20 cellular contexts compared by ENCODE assay signal in genomic region chr2:113171359-113172075, GRCh38. TPM values are rescaled to one million over a fixed set of nuclear protein-coding genes. Genes with fewer than 3 reads are reported as not detected.
A peak's percentile ranks its signal among the peaks of the same experiment; 100 is the strongest.
DNase-seq lines count a peak whose midpoint lies in the region; ATAC-seq and TF ChIP-seq lines count a peak whose summit lies in the region.
"Had no signal": no experiment of that assay in that cellular context is flagged by ENCODE, and none has a peak within 500 bp of the region (broad histone marks: within the 10 kb centered on the region; RNA-seq: fewer than 3 reads in every experiment).

No MANE protein-coding gene starts in this region.

- peak overlapping the region; percentile 46 for H3K4me3 Mint-ChIP-seq in T-helper 2 cell treated with Interferon-gamma antibody and Interleukin-4, amounts not matched to agents 5 μg/mL and 100 μg/mL, for 36 hours
- H3K4me3 Mint-ChIP-seq in activated T-helper 2 cell treated with anti-CD3 and anti-CD28 coated beads, Interferon-gamma antibody, Interleukin-2, Interleukin-4, amounts not matched to agents 10 μg/mL and 5 μg/mL and 100 μg/mL, durations not matched to agents 14 hours and 24 hours and 36 hours (ENCODE audit: low read depth), result no peak overlapping the region
- peak overlapping the region; percentile 41 to 92 (median 62) for H3K4me3 Mint-ChIP-seq in naive B cell
- H3K4me3 Mint-ChIP-seq in mesothelial cell of epicardium, result no peak overlapping the region

- H3K27me3 Mint-ChIP-seq in T-helper 2 cell treated with Interferon-gamma antibody and Interleukin-4, amounts not matched to agents 5 μg/mL and 100 μg/mL, for 36 hours (ENCODE audit: low read depth), result no peaks in the 10 kb centered on the region
- no peaks in the 10 kb centered on the region for H3K27me3 Mint-ChIP-seq in activated T-helper 2 cell treated with anti-CD3 and anti-CD28 coated beads, Interferon-gamma antibody, Interleukin-2, Interleukin-4, amounts not matched to agents 10 μg/mL and 5 μg/mL and 100 μg/mL, durations not matched to agents 14 hours and 24 hours and 36 hours (ENCODE audit: low read depth)
- no peaks in the 10 kb centered on the region for H3K27me3 Mint-ChIP-seq in naive B cell
- no peaks in the 10 kb centered on the region for H3K27me3 Mint-ChIP-seq in mesothelial cell of epicardium (ENCODE audit: low read depth)

- H3K4me2 ChIP-seq in HCT116 (ENCODE audit: low read length), result no peak overlapping the region
- H3K4me2 ChIP-seq: hepatocyte had no signal

- TF ChIP-seq POLR2A in HCT116 (IDR thresholded peaks at IDR 0.05; ENCODE audit: borderline replicate concordance, extremely low read depth, insufficient read depth, insufficient read length) (no peak), transverse colon (IDR thresholded peaks at IDR 0.05) (no peak)

- H3K9me3 Mint-ChIP-seq in T-helper 2 cell treated with Interferon-gamma antibody and Interleukin-4, amounts not matched to agents 5 μg/mL and 100 μg/mL, for 36 hours, result peaks cover 5% of the 10 kb centered on the region
- peaks cover 9% of the 10 kb centered on the region for H3K9me3 Mint-ChIP-seq in activated T-helper 2 cell treated with anti-CD3 and anti-CD28 coated beads, Interferon-gamma antibody, Interleukin-2, Interleukin-4, amounts not matched to agents 10 μg/mL and 5 μg/mL and 100 μg/mL, durations not matched to agents 14 hours and 24 hours and 36 hours
- H3K9me3 Mint-ChIP-seq in naive B cell (peaks cover 0 to 4% (median 0%) of the 10 kb centered on the region in 7 donors), mesothelial cell of epicardium (peaks cover 4% of the 10 kb centered on the region)

- H3K36me3 ChIP-seq in HCT116 (ENCODE audit: control insufficient read depth in 1 of 2, insufficient read depth in 2 of 2, low read length in 2 of 2) (no peaks in the 10 kb centered on the region), psoas muscle (ENCODE audit: insufficient read depth in 1 of 2, low read depth in 1 of 2) (no peaks in the 10 kb centered on the region), transverse colon (no peaks in the 10 kb centered on the region)
- H3K36me3 ChIP-seq: ascending aorta, tibial nerve had no signal

- DNase-seq in T-helper 2 cell treated with Interferon-gamma antibody and Interleukin-4, amounts not matched to agents 5 μg/mL and 100 μg/mL, for 36 hours (ENCODE audit: low spot score), result no peak
- DNase-seq in T-helper 2 cell (no peak), HCT116 (ENCODE audit: low read depth, low spot score) (no peak), naive B cell (no peak), psoas muscle (no peak), mesothelial cell of epicardium (ENCODE audit: low spot score in 2 of 2, unreplicated experiment in 2 of 2) (no peak), transverse colon (no peak)
- no peak for DNase-seq in activated T-helper 2 cell treated with anti-CD3 and anti-CD28 coated beads, Interferon-gamma antibody, Interleukin-2, Interleukin-4, amounts not matched to agents 10 μg/mL and 5 μg/mL and 100 μg/mL, durations not matched to agents 14 hours and 24 hours and 36 hours (ENCODE audit: low spot score)
- DNase-seq: 8988T, DMS153, mesenchymal stem cell, NCI-H1105, NCI-H524, SHP77 treated with DMSO at 0.1 percent for 48 hours had no signal

- TF ChIP-seq RAD21 in HCT116 (IDR thresholded peaks at IDR 0.05; ENCODE audit: low read depth), result no peak

- peaks cover 64% of the 10 kb centered on the region for H3K4me1 Mint-ChIP-seq in T-helper 2 cell treated with Interferon-gamma antibody and Interleukin-4, amounts not matched to agents 5 μg/mL and 100 μg/mL, for 36 hours (ENCODE audit: low read depth)
- peaks cover 64% of the 10 kb centered on the region for H3K4me1 Mint-ChIP-seq in activated T-helper 2 cell treated with anti-CD3 and anti-CD28 coated beads, Interferon-gamma antibody, Interleukin-2, Interleukin-4, amounts not matched to agents 10 μg/mL and 5 μg/mL and 100 μg/mL, durations not matched to agents 14 hours and 24 hours and 36 hours (ENCODE audit: low read depth)
- H3K4me1 Mint-ChIP-seq in naive B cell (peaks cover 69 to 89% (median 84%) of the 10 kb centered on the region in 3 donors), mesothelial cell of epicardium (peaks cover 3% of the 10 kb centered on the region)

- no peak overlapping the region for H3K9ac ChIP-seq in HCT116 (ENCODE audit: low read length)

- POLR2A ChIA-PET in HCT116 (lab: Charles Lee), result no interaction called here

- intact Hi-C loops in HCT116 (cut with micrococcal nuclease) (no loop called here), psoas muscle (cut with DNase I) (no loop called here), transverse colon (cut with DNase I; ENCODE audit: low total_unique reads) (no loop called here)
- intact Hi-C loops in activated T-helper 2 cell treated with anti-CD3 and anti-CD28 coated beads, Interferon-gamma antibody, Interleukin-2, Interleukin-4, amounts not matched to agents 10 μg/mL and 5 μg/mL and 100 μg/mL, durations not matched to agents 14 hours and 24 hours and 36 hours (cut with micrococcal nuclease), result loop anchor here (5.0 to 10.0 kb wide), 2 partner anchors 187 to 524 kb away; partner anchors contain the start of gene SLC20A1

- H3K27ac ChIP-seq in HCT116 (ENCODE audit: low read depth, low read length) (no peak overlapping the region), psoas muscle (no peak overlapping the region), transverse colon (no peak overlapping the region)
- H3K27ac ChIP-seq: ascending aorta, hepatocyte, tibial nerve had no signal

- H3K79me2 ChIP-seq in HCT116 (ENCODE audit: insufficient read depth, low read length), result no peaks in the 10 kb centered on the region
- H3K79me2 ChIP-seq: hepatocyte had no signal

- ATAC-seq in HCT116 (peak; percentile 42; the same call in 1 of the 2 replicates), naive B cell (ENCODE audit: low read depth in 2 of 2) (no peak), psoas muscle (no peak)

- H3K4me3 ChIP-seq in HCT116 (replicated peaks in 1 of 2; ENCODE audit: low read depth in 1 of 2, low read length in 2 of 2), result no peak overlapping the region
- H3K4me3 ChIP-seq in psoas muscle, result no peak overlapping the region
- no peak overlapping the region for H3K4me3 ChIP-seq in transverse colon
- H3K4me3 ChIP-seq: ascending aorta, hepatocyte, tibial nerve had no signal

- H3K9me2 ChIP-seq in HCT116 (ENCODE audit: insufficient read depth), result no peaks in the 10 kb centered on the region

- no peak for TF ChIP-seq CTCF in HCT116 (IDR thresholded peaks at IDR 0.05 in 2 of 3, conservative IDR thresholded peaks at IDR 0.05 in 1 of 3; ENCODE audit: borderline replicate concordance in 1 of 3, insufficient read depth in 1 of 3, low read depth in 2 of 3, low read length in 2 of 3)
- no peak for TF ChIP-seq CTCF in psoas muscle (IDR thresholded peaks at IDR 0.05)
- TF ChIP-seq CTCF in mesothelial cell of epicardium (IDR thresholded peaks at IDR 0.05; ENCODE audit: unreplicated experiment), result no peak
- TF ChIP-seq CTCF in transverse colon (IDR thresholded peaks at IDR 0.05), result no peak

- CTCF ChIA-PET in HCT116 (lab: Charles Lee), result no interaction called here

- no TSS peak for BruUV-seq in HCT116 (replicated peaks; lab: Mats Ljungman, UMichigan)

- TF ChIP-seq EP300 in transverse colon (IDR thresholded peaks at IDR 0.05; ENCODE audit: low read depth), result no peak

- H3K9me3 ChIP-seq in HCT116 (ENCODE audit: control insufficient read depth in 1 of 2, insufficient read depth in 1 of 2, low read depth in 1 of 2, low read length in 2 of 2), result no peaks in the 10 kb centered on the region
- H3K9me3 ChIP-seq in psoas muscle, result no peaks in the 10 kb centered on the region
- H3K9me3 ChIP-seq in transverse colon, result no peaks in the 10 kb centered on the region
- H3K9me3 ChIP-seq: ascending aorta, tibial nerve had no signal

- no peak overlapping the region for H2AFZ ChIP-seq in HCT116 (ENCODE audit: low read depth, low read length, poor library complexity, severe bottlenecking)
- H2AFZ ChIP-seq: hepatocyte had no signal

- H3K4me1 ChIP-seq in HCT116 (ENCODE audit: control insufficient read depth in 1 of 2, insufficient read depth in 2 of 2, low read length in 2 of 2) (no peaks in the 10 kb centered on the region), psoas muscle (no peaks in the 10 kb centered on the region), transverse colon (peaks cover 0 to 20% (median 5%) of the 10 kb centered on the region in 4 donors)
- H3K4me1 ChIP-seq: ascending aorta had no signal

- H3K27me3 ChIP-seq in HCT116 (ENCODE audit: insufficient read depth, low read length), result no peaks in the 10 kb centered on the region
- H3K27me3 ChIP-seq in psoas muscle (ENCODE audit: insufficient read depth in 3 of 3, low read length in 2 of 3), result no peaks in the 10 kb centered on the region
- H3K27me3 ChIP-seq in transverse colon, result no peaks in the 10 kb centered on the region
- H3K27me3 ChIP-seq: ascending aorta, hepatocyte, tibial nerve had no signal

- WGBS in psoas muscle, 3 donors, result 91 to 96% (median 92%) methylated on average over 8 of the region's 8 CpGs
- 92 to 96% methylated on average over 4 to 8 of the region's 8 CpGs for whole genome bisulfite sequencing in transverse colon (ENCODE audit: low coverage in 1 of 2), 2 donors

- RAD21 ChIA-PET in HCT116 (lab: Charles Lee; ENCODE audit: low non-redundant PET in 1 of 2, low total read pairs in 2 of 2, uncharacterized antibody in 2 of 2, unreplicated experiment in 2 of 2), result no interaction called here

- H3K36me3 Mint-ChIP-seq in T-helper 2 cell treated with Interferon-gamma antibody and Interleukin-4, amounts not matched to agents 5 μg/mL and 100 μg/mL, for 36 hours (ENCODE audit: low read depth), result peaks cover 42% of the 10 kb centered on the region
- H3K36me3 Mint-ChIP-seq in activated T-helper 2 cell treated with anti-CD3 and anti-CD28 coated beads, Interferon-gamma antibody, Interleukin-2, Interleukin-4, amounts not matched to agents 10 μg/mL and 5 μg/mL and 100 μg/mL, durations not matched to agents 14 hours and 24 hours and 36 hours (ENCODE audit: low read depth), result peaks cover 56% of the 10 kb centered on the region
- H3K36me3 Mint-ChIP-seq in naive B cell (peaks cover 7 to 8% of the 10 kb centered on the region in 2 donors), mesothelial cell of epicardium (no peaks in the 10 kb centered on the region)

- no peaks in the 10 kb centered on the region for H4K20me1 ChIP-seq in HCT116 (ENCODE audit: insufficient read depth)

- peak overlapping the region; percentile 58 for H3K27ac Mint-ChIP-seq in T-helper 2 cell treated with Interferon-gamma antibody and Interleukin-4, amounts not matched to agents 5 μg/mL and 100 μg/mL, for 36 hours
- H3K27ac Mint-ChIP-seq in activated T-helper 2 cell treated with anti-CD3 and anti-CD28 coated beads, Interferon-gamma antibody, Interleukin-2, Interleukin-4, amounts not matched to agents 10 μg/mL and 5 μg/mL and 100 μg/mL, durations not matched to agents 14 hours and 24 hours and 36 hours, result peak overlapping the region; percentile 20
- H3K27ac Mint-ChIP-seq in naive B cell (peak overlapping the region; percentile 33 to 99 (median 93)), mesothelial cell of epicardium (no peak overlapping the region)

- in situ Hi-C loops in transverse colon (cut with MboI; ENCODE audit: low pct_ligation_motif_present in 1 of 4, low pct_unique_long_range_greater_than_20kb in 1 of 4, low sequenced_read_pairs in 3 of 4), result no loop called here

RNA-seq across cellular contexts. Expression of gene PSD4, which starts 2.3 kb away (rescaled TPM):
- 12.6 TPM for total RNA-seq in HCT116 (2021; ENCODE audit: unreplicated experiment)
- 7.4 and 8.1 TPM in 2 replicates for polyA plus RNA-seq in HCT116 (2012)
- total RNA-seq in activated T-helper 2 cell treated with anti-CD3 and anti-CD28 coated beads, Interferon-gamma antibody, Interleukin-2, Interleukin-4, amounts not matched to agents 10 μg/mL and 5 μg/mL and 100 μg/mL, durations not matched to agents 14 hours and 24 hours and 36 hours, result 313 and 319 TPM in 2 replicates
- polyA plus RNA-seq in naive B cell (ENCODE audit: low read depth in 6 of 6), result 10 to 100 TPM; 16.2 to 47.5 (median 29.1) TPM
- total RNA-seq in psoas muscle, result 1 to 10 TPM in 3 of 4 donors, under 1 TPM in 1; 0.76 to 1.7 (median 1.3) TPM
- under 1 TPM; 0.35 to 0.87 (median 0.82) TPM for polyA plus RNA-seq in psoas muscle
- total RNA-seq in mesothelial cell of epicardium, result 16.6 to 21.4 TPM (median 20.1 TPM) in 3 replicates
- 100 to 1,000 TPM in 1 of 4 donors, 10 to 100 TPM in 3; 48.2 to 193 (median 87.4) TPM for total RNA-seq in transverse colon

RNA-seq across cellular contexts. Expression of gene IL1RN, which starts 44.1 kb away (rescaled TPM):
- total RNA-seq in HCT116 (2021; ENCODE audit: unreplicated experiment) (0.25 TPM), psoas muscle (1 to 10 TPM in 1 of 4 donors, under 1 TPM in 2, not detected in 1; 0.19 to 2.0 (median 0.24) TPM), mesothelial cell of epicardium (not detected in 3 replicates), transverse colon (10 to 100 TPM in 1 of 4 donors, 1 to 10 TPM in 1, under 1 TPM in 2; 0.40 to 31.8 (median 5.5) TPM)
- polyA plus RNA-seq in HCT116 (2012), result 0.25 and 0.26 TPM in 2 replicates
- total RNA-seq in activated T-helper 2 cell treated with anti-CD3 and anti-CD28 coated beads, Interferon-gamma antibody, Interleukin-2, Interleukin-4, amounts not matched to agents 10 μg/mL and 5 μg/mL and 100 μg/mL, durations not matched to agents 14 hours and 24 hours and 36 hours, result 13.2 and 15.9 TPM in 2 replicates
- polyA plus RNA-seq in naive B cell (ENCODE audit: low read depth in 6 of 6) (under 1 TPM in 2 of 6 donors, not detected in 4; 0.14 to 0.29 TPM), psoas muscle (under 1 TPM; 0.09 to 0.53 (median 0.23) TPM)
- total RNA-seq: ascending aorta, endothelial cell of umbilical vein, renal cortical epithelial cell had no signal
- polyA plus RNA-seq: BJ, endothelial cell of umbilical vein had no signal

Comparison
In these comparisons a context has a peak if more than half of its experiments do, and no peak if none do; other contexts are left out.
1. H3K4me3 Mint-ChIP-seq: peak in T-helper 2 cell treated with Interferon-gamma antibody and Interleukin-4, amounts not matched to agents 5 μg/mL and 100 μg/mL, for 36 hours (single experiment) and naive B cell (8 of 8); none in activated T-helper 2 cell treated with anti-CD3 and anti-CD28 coated beads, Interferon-gamma antibody, Interleukin-2, Interleukin-4, amounts not matched to agents 10 μg/mL and 5 μg/mL and 100 μg/mL, durations not matched to agents 14 hours and 24 hours and 36 hours (single experiment) and mesothelial cell of epicardium (single experiment).